Comparison of ENCODE assay signal across 17 cellular contexts in genomic region chrX:109347618-109348017, GRCh38.
A peak's percentile ranks its signal among the peaks of the same experiment; 100 is the strongest.
DNase-seq lines count a peak whose midpoint lies in the region; ATAC-seq and TF ChIP-seq lines count a peak whose summit lies in the region.
"Had no signal": no experiment of that assay in that cellular context is flagged by ENCODE, and none has a peak within 500 bp of the region (broad histone marks: within the 10 kb centered on the region; RNA-seq: fewer than 3 reads in every experiment).

No MANE protein-coding gene starts in this region.

- H3K23ac ChIP-seq in mesendoderm (ENCODE audit: low read length), result no peak overlapping the region

- intact Hi-C loops in OCI-LY7 (cut with micrococcal nuclease; ENCODE audit: unreplicated experiment) (no loop called here), sigmoid colon (cut with DNase I) (no loop called here), left colon (cut with DNase I, micrococcal nuclease) (no loop called here)

- H2AFZ ChIP-seq in DND-41 (ENCODE audit: low read depth, low read length) (no peak overlapping the region), OCI-LY7 (ENCODE audit: low read length) (no peak overlapping the region)

- H4K5ac ChIP-seq in mesendoderm (ENCODE audit: low read length), result no peak overlapping the region

- H3K9me3 ChIP-seq in DND-41 (ENCODE audit: insufficient read depth, low read length, severe bottlenecking), result no peaks in the 10 kb centered on the region
- H3K9me3 ChIP-seq in OCI-LY7 (ENCODE audit: low read length), result no peaks in the 10 kb centered on the region
- no peaks in the 10 kb centered on the region for H3K9me3 ChIP-seq in sigmoid colon
- H3K9me3 ChIP-seq: lower lobe of right lung had no signal

- H3K4me1 Mint-ChIP-seq in activated T-cell treated with anti-CD3 and anti-CD28 coated beads, Interleukin-2, amount 50 U/mL, for 72 hours (ENCODE audit: low read depth), result no peaks in the 10 kb centered on the region
- H3K4me1 Mint-ChIP-seq: activated CD4-positive, alpha-beta T cell treated with anti-CD3 and anti-CD28 coated beads, Interleukin-2, amount 10 ng/mL, durations not matched to agents 24 days and 14 days had no signal

- H3K4me2 ChIP-seq in DND-41 (ENCODE audit: insufficient read depth, low read length) (no peak overlapping the region), mesendoderm (ENCODE audit: low read length) (no peak overlapping the region), OCI-LY7 (ENCODE audit: low read length) (no peak overlapping the region)

- no peaks in the 10 kb centered on the region for H3K36me3 ChIP-seq in DND-41 (ENCODE audit: insufficient read depth, low read length)
- no peaks in the 10 kb centered on the region for H3K36me3 ChIP-seq in mesendoderm (ENCODE audit: control insufficient read depth, insufficient read depth, low read length)
- no peaks in the 10 kb centered on the region for H3K36me3 ChIP-seq in OCI-LY7 (ENCODE audit: insufficient read depth, low read length)
- no peaks in the 10 kb centered on the region for H3K36me3 ChIP-seq in sigmoid colon
- H3K36me3 ChIP-seq: lower lobe of right lung had no signal

- no peak overlapping the region for H2AK5ac ChIP-seq in mesendoderm (ENCODE audit: low read length)

- H3K4me3 ChIP-seq in DND-41 (ENCODE audit: low read depth in 1 of 2, low read length in 2 of 2) (no peak overlapping the region), choroid plexus epithelial cell (ENCODE audit: low read depth, low read length) (no peak overlapping the region), mesendoderm (ENCODE audit: low read length) (no peak overlapping the region), OCI-LY7 (ENCODE audit: low read depth, low read length, poor library complexity, severe bottlenecking) (no peak overlapping the region), sigmoid colon (no peak overlapping the region)
- H3K4me3 ChIP-seq in Jurkat, Clone E6-1 (ENCODE audit: low read length), result no peak overlapping the region
- H3K4me3 ChIP-seq: lower lobe of right lung, skin epidermis had no signal

- no peak for TF ChIP-seq EP300 in sigmoid colon (IDR thresholded peaks at IDR 0.05)

- CTCF ChIA-PET in OCI-LY7 (lab: Charles Lee; ENCODE audit: unreplicated experiment), result no interaction called here

- H3K79me2 ChIP-seq in DND-41 (ENCODE audit: insufficient read depth, low read length) (no peaks in the 10 kb centered on the region), mesendoderm (ENCODE audit: control insufficient read depth, insufficient read depth, low read length) (no peaks in the 10 kb centered on the region), OCI-LY7 (ENCODE audit: insufficient read depth, low read depth, low read length) (no peaks in the 10 kb centered on the region)

- POLR2A ChIA-PET in OCI-LY7 (lab: Charles Lee), result no interaction called here

- no peak overlapping the region for H3K27ac Mint-ChIP-seq in activated T-cell treated with anti-CD3 and anti-CD28 coated beads, Interleukin-2, amount 50 U/mL, for 72 hours
- H3K27ac Mint-ChIP-seq: activated CD4-positive, alpha-beta T cell treated with anti-CD3 and anti-CD28 coated beads, Interleukin-2, amount 10 ng/mL, durations not matched to agents 24 days and 14 days; activated naive CD4-positive, alpha-beta T cell treated with anti-CD3 and anti-CD28 coated beads, Interleukin-2, amount 50 U/mL, for 72 hours had no signal

- H3K27me3 Mint-ChIP-seq in activated T-cell treated with anti-CD3 and anti-CD28 coated beads, Interleukin-2, amount 50 U/mL, for 72 hours (ENCODE audit: low read depth), result peaks cover 34% of the 10 kb centered on the region
- H3K27me3 Mint-ChIP-seq: activated CD4-positive, alpha-beta T cell treated with anti-CD3 and anti-CD28 coated beads, Interleukin-2, amount 10 ng/mL, durations not matched to agents 24 days and 14 days had no signal

- no peaks in the 10 kb centered on the region for H3K79me1 ChIP-seq in mesendoderm (ENCODE audit: low read length)

- H3K27ac ChIP-seq in DND-41 (ENCODE audit: low read length), result no peak overlapping the region
- peak overlapping the region; percentile 44 for H3K27ac ChIP-seq in mesendoderm (ENCODE audit: low read depth, low read length)
- no peak overlapping the region for H3K27ac ChIP-seq in OCI-LY7 (ENCODE audit: low read depth, low read length, poor library complexity, severe bottlenecking)
- no peak overlapping the region for H3K27ac ChIP-seq in sigmoid colon
- H3K27ac ChIP-seq: epithelial cell of prostate, lower lobe of right lung had no signal

- H2BK120ac ChIP-seq in mesendoderm (ENCODE audit: low read depth, low read length), result no peak overlapping the region

- no peak overlapping the region for H2BK15ac ChIP-seq in mesendoderm (replicated peaks; ENCODE audit: low read depth)

- H4K20me1 ChIP-seq in DND-41 (ENCODE audit: insufficient read depth, low read length), result no peaks in the 10 kb centered on the region
- no peaks in the 10 kb centered on the region for H4K20me1 ChIP-seq in OCI-LY7 (ENCODE audit: insufficient read depth, low read length)

- DNase-seq in DND-41, result no peak
- DNase-seq in Jurkat, Clone E6-1 (ENCODE audit: low read depth, low spot score), result peak; percentile 22
- DNase-seq in choroid plexus epithelial cell (ENCODE audit: low read depth), result peak; percentile 91
- DNase-seq in mesendoderm, result peak; percentile 80
- DNase-seq in OCI-LY7 (ENCODE audit: low spot score), result no peak
- DNase-seq in sigmoid colon, result no peak
- no peak for DNase-seq in left colon
- no peak for DNase-seq in activated T-cell treated with anti-CD3 and anti-CD28 coated beads, Interleukin-2, amount 50 U/mL, for 72 hours
- DNase-seq: activated CD4-positive, alpha-beta T cell treated with anti-CD3 and anti-CD28 coated beads, Interleukin-2, amount 10 ng/mL, durations not matched to agents 24 days and 14 days; DMS 273 treated with DMSO at 0.1 percent for 48 hours; HCEC 1CT; lower lobe of right lung; NCI-H2081; RPMI8226 had no signal

- peak overlapping the region; percentile 39 for H3K18ac ChIP-seq in mesendoderm (ENCODE audit: low read length)

- no peaks in the 10 kb centered on the region for H3K4me1 ChIP-seq in DND-41 (ENCODE audit: insufficient read depth, low read length)
- H3K4me1 ChIP-seq in mesendoderm (ENCODE audit: control insufficient read depth, low read depth, low read length), result no peaks in the 10 kb centered on the region
- H3K4me1 ChIP-seq in OCI-LY7 (ENCODE audit: insufficient read depth, low read length, poor library complexity, severe bottlenecking), result no peaks in the 10 kb centered on the region
- H3K4me1 ChIP-seq in sigmoid colon, result no peaks in the 10 kb centered on the region
- H3K4me1 ChIP-seq: lower lobe of right lung had no signal

- no peak overlapping the region for H3K9ac ChIP-seq in DND-41 (ENCODE audit: low read depth, low read length)
- H3K9ac ChIP-seq in mesendoderm (ENCODE audit: low read length), result no peak overlapping the region

- no peaks in the 10 kb centered on the region for H3K9me3 Mint-ChIP-seq in activated T-cell treated with anti-CD3 and anti-CD28 coated beads, Interleukin-2, amount 50 U/mL, for 72 hours
- H3K9me3 Mint-ChIP-seq: activated CD4-positive, alpha-beta T cell treated with anti-CD3 and anti-CD28 coated beads, Interleukin-2, amount 10 ng/mL, durations not matched to agents 24 days and 14 days; activated naive CD4-positive, alpha-beta T cell treated with anti-CD3 and anti-CD28 coated beads, Interleukin-2, amount 50 U/mL, for 72 hours had no signal

- TF ChIP-seq POLR2A in sigmoid colon (IDR thresholded peaks at IDR 0.05), result no peak

- no peak overlapping the region for H2BK5ac ChIP-seq in mesendoderm (ENCODE audit: low read length)

- TF ChIP-seq CTCF in DND-41 (IDR thresholded peaks at IDR 0.05; ENCODE audit: borderline replicate concordance, extremely low read depth, low read length, poor library complexity, severe bottlenecking) (no peak), choroid plexus epithelial cell (conservative IDR thresholded peaks at IDR 0.05; ENCODE audit: low read depth, low read length) (no peak), OCI-LY7 (conservative IDR thresholded peaks at IDR 0.05; ENCODE audit: low read length) (no peak), sigmoid colon (IDR thresholded peaks at IDR 0.05) (no peak)

- H3K27me3 ChIP-seq in DND-41 (ENCODE audit: insufficient read depth, low read length, poor library complexity), result no peaks in the 10 kb centered on the region
- no peaks in the 10 kb centered on the region for H3K27me3 ChIP-seq in mesendoderm (ENCODE audit: insufficient read depth, low read length, poor library complexity)
- no peaks in the 10 kb centered on the region for H3K27me3 ChIP-seq in sigmoid colon

- peak; percentile 63; the same call in 2 of the 3 replicates for ATAC-seq in DND-41 (ENCODE audit: insufficient read depth, low read depth)
- ATAC-seq in left colon, result no peak
- no peak for ATAC-seq in activated T-cell treated with anti-CD3 and anti-CD28 coated beads, Interleukin-2, amount 50 U/mL, for 72 hours (replicated peaks in 1 of 2)

- no CpG with 5 or more reads among the region's 3 CpGs for WGBS in mesendoderm (ENCODE audit: extremely low coverage, insufficient coverage, low lambda C conversion rate)
- 18 to 37% methylated on average over 3 of the region's 3 CpGs for WGBS in sigmoid colon, 2 donors

- H3K4me3 Mint-ChIP-seq in activated T-cell treated with anti-CD3 and anti-CD28 coated beads, Interleukin-2, amount 50 U/mL, for 72 hours, result no peak overlapping the region
- H3K4me3 Mint-ChIP-seq: activated CD4-positive, alpha-beta T cell treated with anti-CD3 and anti-CD28 coated beads, Interleukin-2, amount 10 ng/mL, durations not matched to agents 24 days and 14 days had no signal

- no peaks in the 10 kb centered on the region for H3K36me3 Mint-ChIP-seq in activated T-cell treated with anti-CD3 and anti-CD28 coated beads, Interleukin-2, amount 50 U/mL, for 72 hours (ENCODE audit: insufficient read depth in 2 of 2)
- H3K36me3 Mint-ChIP-seq: activated naive CD4-positive, alpha-beta T cell treated with anti-CD3 and anti-CD28 coated beads, Interleukin-2, amount 50 U/mL, for 72 hours had no signal

- H3K56ac ChIP-seq in mesendoderm (ENCODE audit: low read length), result no peak overlapping the region

- no peak overlapping the region for H4K8ac ChIP-seq in mesendoderm (ENCODE audit: low read depth, low read length)

- no TSS peak for BruUV-seq in OCI-LY7 (replicated peaks; lab: Mats Ljungman, UMichigan)

- H3K9me2 ChIP-seq in OCI-LY7 (ENCODE audit: insufficient read depth, low read length), result no peaks in the 10 kb centered on the region

- no peak overlapping the region for H3K4ac ChIP-seq in mesendoderm (ENCODE audit: low read depth, low read length)

Comparison
In these comparisons a context has a peak if more than half of its experiments do, and no peak if none do; other contexts are left out.
1. DNase-seq: peak in Jurkat, Clone E6-1 (single experiment), choroid plexus epithelial cell (single experiment) and mesendoderm (single experiment); none in DND-41 (single experiment), OCI-LY7 (single experiment), sigmoid colon (single experiment), left colon (0 of 2) and activated T-cell treated with anti-CD3 and anti-CD28 coated beads, Interleukin-2, amount 50 U/mL, for 72 hours (0 of 2).